ENCODE assay signal across 1 cellular context in the genomic region with DNA sequence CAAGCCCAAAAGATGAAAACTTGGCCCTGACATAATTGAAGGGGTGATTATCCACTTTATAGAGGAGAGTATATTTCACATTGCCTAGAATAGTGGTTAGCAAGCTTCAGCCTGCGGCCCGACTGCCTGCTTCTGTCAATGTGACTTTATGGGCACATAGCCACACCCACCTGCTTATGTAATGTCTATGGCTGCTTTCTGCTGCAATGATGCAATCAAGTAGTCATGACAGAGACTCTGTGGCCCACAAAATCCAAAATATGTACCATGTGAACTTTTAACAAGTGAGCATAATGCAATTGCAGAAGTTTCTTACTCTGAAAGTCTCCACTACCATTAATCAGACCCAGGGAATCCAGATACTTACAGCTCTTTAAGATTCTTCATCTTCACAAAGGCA.
TF ChIP-seq lines count a peak whose summit lies in the region.

No MANE protein-coding gene starts in this region.

TF ChIP-seq in HEK293, 187 proteins besides CTCF, POLR2A, EP300 and RAD21 (continued from another document):
- TF ChIP-seq, protein P1, sequence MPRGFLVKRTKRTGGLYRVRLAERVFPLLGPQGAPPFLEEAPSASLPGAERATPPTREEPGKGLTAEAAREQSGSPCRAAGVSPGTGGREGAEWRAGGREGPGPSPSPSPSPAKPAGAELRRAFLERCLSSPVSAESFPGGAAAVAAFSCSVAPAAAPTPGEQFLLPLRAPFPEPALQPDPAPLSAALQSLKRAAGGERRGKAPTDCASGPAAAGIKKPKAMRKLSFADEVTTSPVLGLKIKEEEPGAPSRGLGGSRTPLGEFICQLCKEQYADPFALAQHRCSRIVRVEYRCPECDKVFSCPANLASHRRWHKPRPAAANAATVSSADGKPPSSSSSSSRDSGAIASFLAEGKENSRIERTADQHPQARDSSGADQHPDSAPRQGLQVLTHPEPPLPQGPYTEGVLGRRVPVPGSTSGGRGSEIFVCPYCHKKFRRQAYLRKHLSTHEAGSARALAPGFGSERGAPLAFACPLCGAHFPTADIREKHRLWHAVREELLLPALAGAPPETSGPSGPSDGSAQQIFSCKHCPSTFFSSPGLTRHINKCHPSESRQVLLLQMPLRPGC (tag by site-specific recombination; IDR thresholded peaks at IDR 0.05), result no peak
- TF ChIP-seq ZNF544 (tag by site-specific recombination; IDR thresholded peaks at IDR 0.05) (no peak), ZBTB17 (tag by site-specific recombination; IDR thresholded peaks at IDR 0.05) (no peak), ZNF266 (tag by site-specific recombination; IDR thresholded peaks at IDR 0.05; ENCODE audit: low read depth) (no peak), ZNF677 (tag by site-specific recombination; IDR thresholded peaks at IDR 0.05) (no peak), ZNF202 (tag by site-specific recombination; IDR thresholded peaks at IDR 0.05; ENCODE audit: borderline replicate concordance) (no peak), ZNF394 (tag by site-specific recombination; IDR thresholded peaks at IDR 0.05; ENCODE audit: borderline replicate concordance) (no peak), ZNF335 (tag by site-specific recombination; conservative IDR thresholded peaks at IDR 0.05) (peak; percentile 55), ZNF558 (tag by site-specific recombination; IDR thresholded peaks at IDR 0.05) (no peak), ZNF521 (tag by site-specific recombination; IDR thresholded peaks at IDR 0.05) (no peak), ZBTB21 (tag by site-specific recombination; IDR thresholded peaks at IDR 0.05) (peak; percentile 43; the same call in 1 of the 2 replicates), KLF9 (tag by site-specific recombination; IDR thresholded peaks at IDR 0.05; ENCODE audit: low read depth) (peak; percentile 72), KLF1 (tag by site-specific recombination; IDR thresholded peaks at IDR 0.05) (no peak), ZNF23 (tag by site-specific recombination; IDR thresholded peaks at IDR 0.05; ENCODE audit: borderline replicate concordance) (no peak), ZNF514 (tag by site-specific recombination; IDR thresholded peaks at IDR 0.05) (no peak), ZEB2 (tag by site-specific recombination; IDR thresholded peaks at IDR 0.05) (no peak)
- TF ChIP-seq, protein P2, sequence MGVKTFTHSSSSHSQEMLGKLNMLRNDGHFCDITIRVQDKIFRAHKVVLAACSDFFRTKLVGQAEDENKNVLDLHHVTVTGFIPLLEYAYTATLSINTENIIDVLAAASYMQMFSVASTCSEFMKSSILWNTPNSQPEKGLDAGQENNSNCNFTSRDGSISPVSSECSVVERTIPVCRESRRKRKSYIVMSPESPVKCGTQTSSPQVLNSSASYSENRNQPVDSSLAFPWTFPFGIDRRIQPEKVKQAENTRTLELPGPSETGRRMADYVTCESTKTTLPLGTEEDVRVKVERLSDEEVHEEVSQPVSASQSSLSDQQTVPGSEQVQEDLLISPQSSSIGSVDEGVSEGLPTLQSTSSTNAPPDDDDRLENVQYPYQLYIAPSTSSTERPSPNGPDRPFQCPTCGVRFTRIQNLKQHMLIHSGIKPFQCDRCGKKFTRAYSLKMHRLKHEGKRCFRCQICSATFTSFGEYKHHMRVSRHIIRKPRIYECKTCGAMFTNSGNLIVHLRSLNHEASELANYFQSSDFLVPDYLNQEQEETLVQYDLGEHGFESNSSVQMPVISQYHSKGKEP (tag by site-specific recombination; IDR thresholded peaks at IDR 0.05), result 0 out of 2 replicates have a peak, but pooled peaks have one; percentile 14
- TF ChIP-seq, protein P3, sequence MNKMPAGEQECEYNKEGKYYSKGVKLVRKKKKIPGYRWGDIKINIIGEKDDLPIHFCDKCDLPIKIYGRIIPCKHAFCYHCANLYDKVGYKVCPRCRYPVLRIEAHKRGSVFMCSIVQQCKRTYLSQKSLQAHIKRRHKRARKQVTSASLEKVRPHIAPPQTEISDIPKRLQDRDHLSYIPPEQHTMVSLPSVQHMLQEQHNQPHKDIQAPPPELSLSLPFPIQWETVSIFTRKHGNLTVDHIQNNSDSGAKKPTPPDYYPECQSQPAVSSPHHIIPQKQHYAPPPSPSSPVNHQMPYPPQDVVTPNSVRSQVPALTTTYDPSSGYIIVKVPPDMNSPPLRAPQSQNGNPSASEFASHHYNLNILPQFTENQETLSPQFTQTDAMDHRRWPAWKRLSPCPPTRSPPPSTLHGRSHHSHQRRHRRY (tag by site-specific recombination; IDR thresholded peaks at IDR 0.05), result no peak
- TF ChIP-seq, protein P4, sequence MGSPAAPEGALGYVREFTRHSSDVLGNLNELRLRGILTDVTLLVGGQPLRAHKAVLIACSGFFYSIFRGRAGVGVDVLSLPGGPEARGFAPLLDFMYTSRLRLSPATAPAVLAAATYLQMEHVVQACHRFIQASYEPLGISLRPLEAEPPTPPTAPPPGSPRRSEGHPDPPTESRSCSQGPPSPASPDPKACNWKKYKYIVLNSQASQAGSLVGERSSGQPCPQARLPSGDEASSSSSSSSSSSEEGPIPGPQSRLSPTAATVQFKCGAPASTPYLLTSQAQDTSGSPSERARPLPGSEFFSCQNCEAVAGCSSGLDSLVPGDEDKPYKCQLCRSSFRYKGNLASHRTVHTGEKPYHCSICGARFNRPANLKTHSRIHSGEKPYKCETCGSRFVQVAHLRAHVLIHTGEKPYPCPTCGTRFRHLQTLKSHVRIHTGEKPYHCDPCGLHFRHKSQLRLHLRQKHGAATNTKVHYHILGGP (tag by site-specific recombination; IDR thresholded peaks at IDR 0.05), result no peak
- TF ChIP-seq, protein P5, sequence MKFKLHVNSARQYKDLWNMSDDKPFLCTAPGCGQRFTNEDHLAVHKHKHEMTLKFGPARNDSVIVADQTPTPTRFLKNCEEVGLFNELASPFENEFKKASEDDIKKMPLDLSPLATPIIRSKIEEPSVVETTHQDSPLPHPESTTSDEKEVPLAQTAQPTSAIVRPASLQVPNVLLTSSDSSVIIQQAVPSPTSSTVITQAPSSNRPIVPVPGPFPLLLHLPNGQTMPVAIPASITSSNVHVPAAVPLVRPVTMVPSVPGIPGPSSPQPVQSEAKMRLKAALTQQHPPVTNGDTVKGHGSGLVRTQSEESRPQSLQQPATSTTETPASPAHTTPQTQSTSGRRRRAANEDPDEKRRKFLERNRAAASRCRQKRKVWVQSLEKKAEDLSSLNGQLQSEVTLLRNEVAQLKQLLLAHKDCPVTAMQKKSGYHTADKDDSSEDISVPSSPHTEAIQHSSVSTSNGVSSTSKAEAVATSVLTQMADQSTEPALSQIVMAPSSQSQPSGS (tag by site-specific recombination; IDR thresholded peaks at IDR 0.05; ENCODE audit: low read depth), result peak; percentile 67
TF ChIP-seq in HEK293: peak in this region for 8.
